In genomic region chr5:132103380-132103951, GRCh38 we compare ENCODE assay signal across 1 cellular context.
TF ChIP-seq lines count a peak whose summit lies in the region.

No MANE protein-coding gene starts in this region.

TF ChIP-seq in GM23338, 12 proteins besides CTCF, POLR2A, EP300 and RAD21 (continued from another document):
- TF ChIP-seq, protein P1, sequence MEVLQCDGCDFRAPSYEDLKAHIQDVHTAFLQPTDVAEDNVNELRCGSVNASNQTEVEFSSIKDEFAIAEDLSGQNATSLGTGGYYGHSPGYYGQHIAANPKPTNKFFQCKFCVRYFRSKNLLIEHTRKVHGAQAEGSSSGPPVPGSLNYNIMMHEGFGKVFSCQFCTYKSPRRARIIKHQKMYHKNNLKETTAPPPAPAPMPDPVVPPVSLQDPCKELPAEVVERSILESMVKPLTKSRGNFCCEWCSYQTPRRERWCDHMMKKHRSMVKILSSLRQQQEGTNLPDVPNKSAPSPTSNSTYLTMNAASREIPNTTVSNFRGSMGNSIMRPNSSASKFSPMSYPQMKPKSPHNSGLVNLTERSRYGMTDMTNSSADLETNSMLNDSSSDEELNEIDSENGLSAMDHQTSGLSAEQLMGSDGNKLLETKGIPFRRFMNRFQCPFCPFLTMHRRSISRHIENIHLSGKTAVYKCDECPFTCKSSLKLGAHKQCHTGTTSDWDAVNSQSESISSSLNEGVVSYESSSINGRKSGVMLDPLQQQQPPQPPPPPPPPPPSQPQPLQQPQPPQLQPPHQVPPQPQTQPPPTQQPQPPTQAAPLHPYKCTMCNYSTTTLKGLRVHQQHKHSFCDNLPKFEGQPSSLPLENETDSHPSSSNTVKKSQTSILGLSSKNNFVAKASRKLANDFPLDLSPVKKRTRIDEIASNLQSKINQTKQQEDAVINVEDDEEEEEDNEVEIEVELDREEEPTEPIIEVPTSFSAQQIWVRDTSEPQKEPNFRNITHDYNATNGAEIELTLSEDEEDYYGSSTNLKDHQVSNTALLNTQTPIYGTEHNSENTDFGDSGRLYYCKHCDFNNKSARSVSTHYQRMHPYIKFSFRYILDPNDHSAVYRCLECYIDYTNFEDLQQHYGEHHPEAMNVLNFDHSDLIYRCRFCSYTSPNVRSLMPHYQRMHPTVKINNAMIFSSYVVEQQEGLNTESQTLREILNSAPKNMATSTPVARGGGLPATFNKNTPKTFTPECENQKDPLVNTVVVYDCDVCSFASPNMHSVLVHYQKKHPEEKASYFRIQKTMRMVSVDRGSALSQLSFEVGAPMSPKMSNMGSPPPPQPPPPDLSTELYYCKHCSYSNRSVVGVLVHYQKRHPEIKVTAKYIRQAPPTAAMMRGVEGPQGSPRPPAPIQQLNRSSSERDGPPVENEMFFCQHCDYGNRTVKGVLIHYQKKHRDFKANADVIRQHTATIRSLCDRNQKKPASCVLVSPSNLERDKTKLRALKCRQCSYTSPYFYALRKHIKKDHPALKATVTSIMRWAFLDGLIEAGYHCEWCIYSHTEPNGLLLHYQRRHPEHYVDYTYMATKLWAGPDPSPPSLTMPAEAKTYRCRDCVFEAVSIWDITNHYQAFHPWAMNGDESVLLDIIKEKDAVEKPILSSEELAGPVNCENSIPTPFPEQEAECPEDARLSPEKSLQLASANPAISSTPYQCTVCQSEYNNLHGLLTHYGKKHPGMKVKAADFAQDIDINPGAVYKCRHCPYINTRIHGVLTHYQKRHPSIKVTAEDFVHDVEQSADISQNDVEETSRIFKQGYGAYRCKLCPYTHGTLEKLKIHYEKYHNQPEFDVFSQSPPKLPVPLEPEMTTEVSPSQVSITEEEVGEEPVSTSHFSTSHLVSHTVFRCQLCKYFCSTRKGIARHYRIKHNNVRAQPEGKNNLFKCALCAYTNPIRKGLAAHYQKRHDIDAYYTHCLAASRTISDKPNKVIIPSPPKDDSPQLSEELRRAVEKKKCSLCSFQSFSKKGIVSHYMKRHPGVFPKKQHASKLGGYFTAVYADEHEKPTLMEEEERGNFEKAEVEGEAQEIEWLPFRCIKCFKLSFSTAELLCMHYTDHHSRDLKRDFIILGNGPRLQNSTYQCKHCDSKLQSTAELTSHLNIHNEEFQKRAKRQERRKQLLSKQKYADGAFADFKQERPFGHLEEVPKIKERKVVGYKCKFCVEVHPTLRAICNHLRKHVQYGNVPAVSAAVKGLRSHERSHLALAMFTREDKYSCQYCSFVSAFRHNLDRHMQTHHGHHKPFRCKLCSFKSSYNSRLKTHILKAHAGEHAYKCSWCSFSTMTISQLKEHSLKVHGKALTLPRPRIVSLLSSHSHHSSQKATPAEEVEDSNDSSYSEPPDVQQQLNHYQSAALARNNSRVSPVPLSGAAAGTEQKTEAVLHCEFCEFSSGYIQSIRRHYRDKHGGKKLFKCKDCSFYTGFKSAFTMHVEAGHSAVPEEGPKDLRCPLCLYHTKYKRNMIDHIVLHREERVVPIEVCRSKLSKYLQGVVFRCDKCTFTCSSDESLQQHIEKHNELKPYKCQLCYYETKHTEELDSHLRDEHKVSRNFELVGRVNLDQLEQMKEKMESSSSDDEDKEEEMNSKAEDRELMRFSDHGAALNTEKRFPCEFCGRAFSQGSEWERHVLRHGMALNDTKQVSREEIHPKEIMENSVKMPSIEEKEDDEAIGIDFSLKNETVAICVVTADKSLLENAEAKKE (CRISPR knock-in tag; IDR thresholded peaks at IDR 0.05), result no peak
- TF ChIP-seq ETS1 (IDR thresholded peaks at IDR 0.05) (no peak), ZNF114 (CRISPR knock-in tag; IDR thresholded peaks at IDR 0.05) (no peak), ZNF331 (CRISPR knock-in tag; IDR thresholded peaks at IDR 0.05; ENCODE audit: low read depth) (no peak), JUNB (IDR thresholded peaks at IDR 0.05; ENCODE audit: unreplicated experiment) (no peak), CREB1 (CRISPR knock-in tag; IDR thresholded peaks at IDR 0.05; ENCODE audit: low read depth) (no peak), NANOG (IDR thresholded peaks at IDR 0.05; ENCODE audit: borderline replicate concordance) (no peak), STAT1 (IDR thresholded peaks at IDR 0.05; ENCODE audit: unreplicated experiment) (no peak), POLR2AphosphoS5 (IDR thresholded peaks at IDR 0.05; ENCODE audit: low read depth) (no peak), EZH2 (IDR thresholded peaks at IDR 0.05; ENCODE audit: low read depth, unreplicated experiment) (no peak)
